8 cellular contexts compared by ENCODE assay signal in the genomic region with DNA sequence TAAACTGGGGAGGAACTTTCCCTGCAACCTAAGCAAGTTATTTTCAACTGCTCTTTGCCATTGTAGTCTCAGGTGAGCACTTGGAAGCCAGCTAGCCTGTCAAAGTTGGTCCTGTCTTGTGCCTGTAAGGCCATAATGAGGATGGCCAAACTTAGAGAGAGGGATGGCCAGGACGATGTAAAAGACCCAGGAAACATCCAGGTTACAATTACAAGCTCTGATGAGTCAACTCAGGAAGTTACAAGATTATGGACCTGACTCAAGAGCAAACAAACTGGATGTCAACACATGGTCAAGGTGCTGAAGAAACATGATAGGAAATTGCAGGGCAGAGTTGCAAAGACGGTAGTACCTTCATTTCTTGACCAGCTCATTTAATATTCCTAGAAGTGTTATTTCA. TPM values are rescaled to one million over a fixed set of nuclear protein-coding genes. Genes with fewer than 3 reads are reported as not detected.
DNase-seq lines count a peak whose midpoint lies in the region; ATAC-seq and TF ChIP-seq lines count a peak whose summit lies in the region.

No MANE protein-coding gene starts in this region.

- no peak overlapping the region for H2AK5ac ChIP-seq in mesendoderm (ENCODE audit: low read length)

- H3K4ac ChIP-seq in mesendoderm (ENCODE audit: low read depth, low read length) = no peak overlapping the region

- DNase-seq in AG04450 (ENCODE audit: low read depth, low spot score) (no peak), amniotic epithelial cell (ENCODE audit: low read depth) (peak; percentile 77), mesendoderm (peak; percentile 55), DMS79 (lab: John Stamatoyannopoulos, UW) (no peak), NCI-H146 treated with DMSO at 0.1 percent for 48 hours (lab: John Stamatoyannopoulos, UW; ENCODE audit: unreplicated experiment) (no peak)
- no peak for DNase-seq in effector CD4-positive, alpha-beta T cell

- ATAC-seq in HG02678 (IDR thresholded peaks at IDR 0.05; ENCODE audit: unreplicated experiment) = no peak

- no CpG with 5 or more reads among the region's 2 CpGs for WGBS in mesendoderm (ENCODE audit: extremely low coverage, insufficient coverage, low lambda C conversion rate)

- POLR2A ChIA-PET in AG04450 (lab: Yijun Ruan, JAX) (interaction anchor here (0.6 kb wide), 1 partner anchor 10 kb away, joined by 3 read pairs; no protein-coding TSS in a partner anchor), HEK293 (lab: Yijun Ruan, JAX) (interaction anchor here (0.6 to 1.2 kb wide), 5 partner anchors 8 to 16 kb away, joined by 3 to 8 read pairs (median 4); no protein-coding TSS in a partner anchor)

- H3K79me2 ChIP-seq in mesendoderm (ENCODE audit: control insufficient read depth, insufficient read depth, low read length) = peaks cover 47% of the 10 kb centered on the region

- peak overlapping the region; percentile 88 for H3K4me3 ChIP-seq in AG04450 (ENCODE audit: low read depth, low read length)
- H3K4me3 ChIP-seq in HEK293 (ENCODE audit: low read depth, low read length) = peak overlapping the region; percentile 92
- H3K4me3 ChIP-seq in mesendoderm (ENCODE audit: low read length) = no peak overlapping the region

- no peak overlapping the region for H2BK5ac ChIP-seq in mesendoderm (ENCODE audit: low read length)

- no peak overlapping the region for H3K18ac ChIP-seq in mesendoderm (ENCODE audit: low read length)

- H4K5ac ChIP-seq in mesendoderm (ENCODE audit: low read length) = no peak overlapping the region

- H2BK15ac ChIP-seq in mesendoderm (replicated peaks; ENCODE audit: low read depth) = no peak overlapping the region

- H3K79me1 ChIP-seq in mesendoderm (ENCODE audit: low read length) = peaks cover 13% of the 10 kb centered on the region

- H3K27ac ChIP-seq in AG04450 (ENCODE audit: low read depth, low read length) (no peak overlapping the region), HEK293 (ENCODE audit: extremely low read depth, low read depth, low read length) (no peak overlapping the region), mesendoderm (ENCODE audit: low read depth, low read length) (no peak overlapping the region)

- H2BK120ac ChIP-seq in mesendoderm (ENCODE audit: low read depth, low read length) = no peak overlapping the region

- H3K4me1 ChIP-seq in HEK293 (ENCODE audit: control insufficient read depth, insufficient read depth, low read length) = peaks cover 13% of the 10 kb centered on the region
- H3K4me1 ChIP-seq in mesendoderm (ENCODE audit: control insufficient read depth, low read depth, low read length) = peaks cover 18% of the 10 kb centered on the region

- H4K8ac ChIP-seq in mesendoderm (ENCODE audit: low read depth, low read length) = no peak overlapping the region

- H3K36me3 ChIP-seq in HEK293 (ENCODE audit: control insufficient read depth in 2 of 2, insufficient read depth in 1 of 2, low read length in 2 of 2) (peaks cover 5 to 36% of the 10 kb centered on the region in 2 experiments; a peak in 1 of 3 replicates), mesendoderm (ENCODE audit: control insufficient read depth, insufficient read depth, low read length) (no peaks in the 10 kb centered on the region)

- H3K27me3 ChIP-seq in AG04450 (ENCODE audit: control insufficient read depth, insufficient read depth, low read length) = no peaks in the 10 kb centered on the region
- H3K27me3 ChIP-seq in mesendoderm (ENCODE audit: insufficient read depth, low read length, poor library complexity) = no peaks in the 10 kb centered on the region

- TF ChIP-seq CTCF in AG04450 (IDR thresholded peaks at IDR 0.05; ENCODE audit: low read depth, low read length) (no peak), HEK293 (tag by site-specific recombination; IDR thresholded peaks at IDR 0.05) (no peak)

- H3K9me3 ChIP-seq in AG04450 (ENCODE audit: control insufficient read depth, insufficient read depth, low read length) (peaks cover 3% of the 10 kb centered on the region; the same call in 1 of the 2 replicates), HEK293 (ENCODE audit: control insufficient read depth, insufficient read depth, low read depth, low read length) (no peaks in the 10 kb centered on the region)

- H3K9ac ChIP-seq in mesendoderm (ENCODE audit: low read length) = peak overlapping the region; percentile 82

- peak overlapping the region; percentile 25 for H3K4me2 ChIP-seq in mesendoderm (ENCODE audit: low read length)

- H3K56ac ChIP-seq in mesendoderm (ENCODE audit: low read length) = peak overlapping the region; percentile 38

- H3K23ac ChIP-seq in mesendoderm (ENCODE audit: low read length) = no peak overlapping the region

- CTCF ChIA-PET in AG04450 (lab: Charles Lee) = interaction anchor here (2.2 kb wide), 1 partner anchor 10 kb away, joined by 6 read pairs; no protein-coding TSS in a partner anchor
- CTCF ChIA-PET in HEK293 (lab: Yijun Ruan, JAX) = interaction anchor here (0.6 to 2.2 kb wide), 7 partner anchors 9 to 1209 kb away, joined by 3 to 19 read pairs (median 5); no protein-coding TSS in a partner anchor

TF ChIP-seq in HEK293, 187 proteins besides CTCF, POLR2A, EP300 and RAD21 (continues in another document):
- TF ChIP-seq ZNF600 (tag by site-specific recombination; IDR thresholded peaks at IDR 0.05) (peak; percentile 69), PRDM10 (tag by site-specific recombination; IDR thresholded peaks at IDR 0.05) (peak; percentile 38), ZNF692 (tag by site-specific recombination; IDR thresholded peaks at IDR 0.05) (no peak), ZNF792 (tag by site-specific recombination; IDR thresholded peaks at IDR 0.05) (no peak), SALL2 (tag by site-specific recombination; IDR thresholded peaks at IDR 0.05; ENCODE audit: borderline replicate concordance) (no peak), ZNF677 (tag by site-specific recombination; IDR thresholded peaks at IDR 0.05) (no peak), SP7 (tag by site-specific recombination; IDR thresholded peaks at IDR 0.05) (peak; percentile 69)
- TF ChIP-seq, protein P1, sequence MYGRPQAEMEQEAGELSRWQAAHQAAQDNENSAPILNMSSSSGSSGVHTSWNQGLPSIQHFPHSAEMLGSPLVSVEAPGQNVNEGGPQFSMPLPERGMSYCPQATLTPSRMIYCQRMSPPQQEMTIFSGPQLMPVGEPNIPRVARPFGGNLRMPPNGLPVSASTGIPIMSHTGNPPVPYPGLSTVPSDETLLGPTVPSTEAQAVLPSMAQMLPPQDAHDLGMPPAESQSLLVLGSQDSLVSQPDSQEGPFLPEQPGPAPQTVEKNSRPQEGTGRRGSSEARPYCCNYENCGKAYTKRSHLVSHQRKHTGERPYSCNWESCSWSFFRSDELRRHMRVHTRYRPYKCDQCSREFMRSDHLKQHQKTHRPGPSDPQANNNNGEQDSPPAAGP (tag by site-specific recombination; IDR thresholded peaks at IDR 0.05) = 0 out of 2 replicates have a peak, but pooled peaks have one; percentile 20

RNA-seq across cellular contexts. Expression of gene GTPBP1, which starts 1.6 kb away (rescaled TPM):
- polyA plus RNA-seq in AG04450 (2011; rRNA removed) = 26.7 and 29.3 TPM in 2 replicates
- polyA minus RNA-seq in AG04450 (2011; rRNA and poly(A)+ RNA removed) = 45.0 and 50.8 TPM in 2 replicates
- polyA plus RNA-seq in mesendoderm (2013, experiment 1 of 2) = 34.9 TPM
- polyA plus RNA-seq in mesendoderm (2013, experiment 2 of 2) = 34.2 TPM

RNA-seq across cellular contexts. Expression of gene JOSD1, which starts 6.6 kb away (rescaled TPM):
- 29.6 and 31.8 TPM in 2 replicates for polyA plus RNA-seq in AG04450 (2011; rRNA removed)
- polyA minus RNA-seq in AG04450 (2011; rRNA and poly(A)+ RNA removed) = 31.5 and 35.0 TPM in 2 replicates
- 17.5 TPM for polyA plus RNA-seq in mesendoderm (2013, experiment 1 of 2)
- polyA plus RNA-seq in mesendoderm (2013, experiment 2 of 2) = 16.2 TPM

RNA-seq across cellular contexts. Expression of gene TOMM22, which starts 25.6 kb away (rescaled TPM):
- polyA plus RNA-seq in AG04450 (2011; rRNA removed) = 55.9 and 68.9 TPM in 2 replicates
- polyA minus RNA-seq in AG04450 (2011; rRNA and poly(A)+ RNA removed) = 38.3 and 45.2 TPM in 2 replicates
- polyA plus RNA-seq in mesendoderm (2013, experiment 1 of 2) = 90.1 TPM
- polyA plus RNA-seq in mesendoderm (2013, experiment 2 of 2) = 87.9 TPM

RNA-seq across cellular contexts. Expression of gene SUN2, which starts 48.5 kb away (rescaled TPM):
- polyA plus RNA-seq in AG04450 (2011; rRNA removed) = 24.5 and 33.2 TPM in 2 replicates
- 32.9 and 43.8 TPM in 2 replicates for polyA minus RNA-seq in AG04450 (2011; rRNA and poly(A)+ RNA removed)
- polyA plus RNA-seq in mesendoderm (2013, experiment 1 of 2) = 5.8 TPM
- polyA plus RNA-seq in mesendoderm (2013, experiment 2 of 2) = 5.7 TPM

RNA-seq across cellular contexts. Expression of gene CBY1, which starts 50.9 kb away (rescaled TPM):
- 39.7 and 43.0 TPM in 2 replicates for polyA plus RNA-seq in AG04450 (2011; rRNA removed)
- polyA minus RNA-seq in AG04450 (2011; rRNA and poly(A)+ RNA removed) = 14.8 and 17.2 TPM in 2 replicates
- 20.7 TPM for polyA plus RNA-seq in mesendoderm (2013, experiment 1 of 2)
- polyA plus RNA-seq in mesendoderm (2013, experiment 2 of 2) = 21.2 TPM

Comparison
In these comparisons a context has a peak if more than half of its experiments do, and no peak if none do; other contexts are left out.
1. DNase-seq: peak in amniotic epithelial cell (single experiment) and mesendoderm (single experiment); none in AG04450 (single experiment), DMS79 (single experiment), NCI-H146 treated with DMSO at 0.1 percent for 48 hours (single experiment) and effector CD4-positive, alpha-beta T cell (single experiment).